In genomic region chr2:45649855-45650806, GRCh38 we compare ENCODE assay signal across 8 cellular contexts. TPM values are rescaled to one million over a fixed set of nuclear protein-coding genes. Genes with fewer than 3 reads are reported as not detected.
A peak's percentile ranks its signal among the peaks of the same experiment; 100 is the strongest.
DNase-seq lines count a peak whose midpoint lies in the region; ATAC-seq and TF ChIP-seq lines count a peak whose summit lies in the region.

No MANE protein-coding gene starts in this region.

- 0 to 1% methylated on average over 8 to 15 of the region's 65 CpGs for WGBS in gastroesophageal sphincter (ENCODE audit: low coverage in 1 of 2), 2 donors
- 0% methylated on average over 47 to 62 of the region's 65 CpGs for WGBS in tibial nerve, 2 donors

- ATAC-seq in GM18867 (IDR thresholded peaks at IDR 0.05; ENCODE audit: unreplicated experiment) (peak; percentile 20), HG03135 (IDR thresholded peaks at IDR 0.05; ENCODE audit: unreplicated experiment) (peak; percentile 21), gastroesophageal sphincter (peak; percentile 63)

- TF ChIP-seq POLR2A in Peyer's patch (IDR thresholded peaks at IDR 0.05) (peak; percentile 60 to 65), gastroesophageal sphincter (IDR thresholded peaks at IDR 0.05) (peak in 1 of 2 donors; percentile 23), tibial nerve (IDR thresholded peaks at IDR 0.05) (no peak)

- CTCF ChIA-PET in AG04450 (lab: Charles Lee): interaction anchor here (0.6 to 1.9 kb wide), 11 partner anchors 11 to 628 kb away, joined by 3 to 15 read pairs (median 3); no protein-coding TSS in a partner anchor

- DNase-seq in AG04450 (ENCODE audit: low read depth, low spot score) (no peak), Peyer's patch (peak; percentile 76 to 90 (median 88)), tibial nerve (ENCODE audit: low spot score in 2 of 2) (peak; percentile 76 to 84)
- peak; percentile 17 to 60 (median 37) for DNase-seq in activated naive CD4-positive, alpha-beta T cell (lab: John Stamatoyannopoulos, UW)

- H3K27me3 ChIP-seq in AG04450 (ENCODE audit: control insufficient read depth, insufficient read depth, low read length) (no peaks in the 10 kb centered on the region), Peyer's patch (no peaks in the 10 kb centered on the region), gastroesophageal sphincter (no peaks in the 10 kb centered on the region), neutrophil (peaks cover 35% of the 10 kb centered on the region), tibial nerve (no peaks in the 10 kb centered on the region)

- no peaks in the 10 kb centered on the region; the same call in 1 of the 2 replicates for H3K9me3 ChIP-seq in AG04450 (ENCODE audit: control insufficient read depth, insufficient read depth, low read length)
- no peaks in the 10 kb centered on the region for H3K9me3 ChIP-seq in Peyer's patch
- H3K9me3 ChIP-seq in gastroesophageal sphincter: no peaks in the 10 kb centered on the region
- no peaks in the 10 kb centered on the region for H3K9me3 ChIP-seq in neutrophil
- no peaks in the 10 kb centered on the region for H3K9me3 ChIP-seq in tibial nerve

- peak overlapping the region; percentile 68 for H3K27ac ChIP-seq in AG04450 (ENCODE audit: low read depth, low read length)
- H3K27ac ChIP-seq in Peyer's patch: peak overlapping the region; percentile 96 to 100 (median 100)
- H3K27ac ChIP-seq in gastroesophageal sphincter: peak overlapping the region; percentile 95 to 100 (median 100)
- peak overlapping the region; percentile 90 for H3K27ac ChIP-seq in neutrophil
- H3K27ac ChIP-seq in tibial nerve: peak overlapping the region; percentile 95 to 99 (median 98)

- no peaks in the 10 kb centered on the region for H3K36me3 ChIP-seq in Peyer's patch
- H3K36me3 ChIP-seq in gastroesophageal sphincter: no peaks in the 10 kb centered on the region
- H3K36me3 ChIP-seq in neutrophil: no peaks in the 10 kb centered on the region
- H3K36me3 ChIP-seq in tibial nerve: no peaks in the 10 kb centered on the region

- H3K4me3 ChIP-seq in AG04450 (ENCODE audit: low read depth, low read length) (peak overlapping the region; percentile 78), Peyer's patch (peak overlapping the region; percentile 62 to 98 (median 97)), gastroesophageal sphincter (peak overlapping the region; percentile 74 to 97), neutrophil (ENCODE audit: low read depth in 1 of 2, low read length in 1 of 2) (peak overlapping the region; percentile 89 to 95), tibial nerve (peak overlapping the region; percentile 71 to 89 (median 86))

- TF ChIP-seq CTCF in AG04450 (IDR thresholded peaks at IDR 0.05; ENCODE audit: low read depth, low read length) (no peak; the same call in 1 of the 2 replicates), Peyer's patch (IDR thresholded peaks at IDR 0.05) (no peak), gastroesophageal sphincter (IDR thresholded peaks at IDR 0.05) (peak in 1 of 4 experiments; percentile 19), neutrophil (IDR thresholded peaks at IDR 0.05) (no peak), tibial nerve (IDR thresholded peaks at IDR 0.05) (no peak)

- TF ChIP-seq EP300 in gastroesophageal sphincter (IDR thresholded peaks at IDR 0.05) (no peak), tibial nerve (IDR thresholded peaks at IDR 0.05) (peak in 1 of 2 donors; percentile 67)

- H3K4me1 ChIP-seq in Peyer's patch: peaks cover 0 to 32% (median 0%) of the 10 kb centered on the region in 4 donors
- peaks cover 0 to 58% (median 11%) of the 10 kb centered on the region in 3 donors for H3K4me1 ChIP-seq in gastroesophageal sphincter
- peaks cover 16 to 24% of the 10 kb centered on the region in 2 experiments for H3K4me1 ChIP-seq in neutrophil (ENCODE audit: control insufficient read depth in 1 of 2, insufficient read depth in 1 of 2, low read depth in 1 of 2, low read length in 1 of 2)
- H3K4me1 ChIP-seq in tibial nerve: peaks cover 0 to 45% (median 7%) of the 10 kb centered on the region in 4 donors

- POLR2A ChIA-PET in AG04450 (lab: Yijun Ruan, JAX): interaction anchor here (0.6 to 1.0 kb wide), 4 partner anchors 93 to 257 kb away, joined by 3 to 4 read pairs (median 4); no protein-coding TSS in a partner anchor

RNA-seq across cellular contexts. Expression of gene PRKCE, which starts 1.3 kb away (rescaled TPM):
- polyA plus RNA-seq in AG04450 (2011; rRNA removed): 15.9 and 16.7 TPM in 2 replicates
- polyA minus RNA-seq in AG04450 (2011; rRNA and poly(A)+ RNA removed): 36.5 and 49.2 TPM in 2 replicates
- total RNA-seq in Peyer's patch: 10 to 100 TPM; 20.0 to 29.7 (median 25.2) TPM
- total RNA-seq in gastroesophageal sphincter: 10 to 100 TPM in 3 of 4 donors, 1 to 10 TPM in 1; 5.9 to 21.2 (median 18.5) TPM
- total RNA-seq in tibial nerve: 10 to 100 TPM; 14.4 to 22.4 (median 17.9) TPM

RNA-seq across cellular contexts. Expression of gene SRBD1, which starts 39.1 kb away (rescaled TPM):
- 7.2 and 8.7 TPM in 2 replicates for polyA plus RNA-seq in AG04450 (2011; rRNA removed)
- polyA minus RNA-seq in AG04450 (2011; rRNA and poly(A)+ RNA removed): 13.6 and 26.1 TPM in 2 replicates
- 10 to 100 TPM; 14.9 to 32.2 (median 22.5) TPM for total RNA-seq in Peyer's patch
- total RNA-seq in gastroesophageal sphincter: 10 to 100 TPM in 3 of 4 donors, 1 to 10 TPM in 1; 7.7 to 16.7 (median 12.5) TPM
- total RNA-seq in tibial nerve: 10 to 100 TPM; 14.7 to 36.7 (median 20.8) TPM

Comparison
In these comparisons a context has a peak if more than half of its experiments do, and no peak if none do; other contexts are left out.
1. POLR2A ChIP-seq: peak in Peyer's patch (2 of 2); none in tibial nerve (0 of 2).
2. Peak in every context shown above with its lines, with median percentiles within 50 percentile points of each other: H3K27ac ChIP-seq, H3K4me3 ChIP-seq and ATAC-seq.